Comparison of ENCODE assay signal across 8 cellular contexts in the genomic region with DNA sequence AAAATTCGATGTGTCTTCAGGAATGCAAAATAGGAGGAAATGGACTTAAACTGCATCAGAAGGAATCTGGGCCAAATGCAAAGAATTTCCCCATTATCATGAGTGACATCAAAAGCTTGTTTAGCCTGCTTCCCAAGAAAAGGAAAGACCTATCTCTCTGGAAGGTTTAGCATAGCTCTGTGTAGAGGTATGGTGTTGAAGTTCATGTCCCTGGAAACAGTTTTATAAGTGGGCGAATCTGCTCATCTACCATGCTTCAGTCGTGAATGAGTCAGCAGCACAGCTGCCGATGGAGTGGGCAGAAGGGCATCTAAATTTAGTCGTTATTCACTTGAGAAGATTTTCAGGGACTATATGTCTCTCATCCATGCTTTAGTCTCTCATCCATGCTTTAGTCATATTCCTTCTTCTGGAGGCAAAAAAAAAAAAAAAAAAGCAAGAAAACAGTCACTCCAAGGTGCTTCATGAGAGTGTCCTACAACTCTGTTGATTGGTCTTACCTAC.
A peak's percentile ranks its signal among the peaks of the same experiment; 100 is the strongest.
DNase-seq lines count a peak whose midpoint lies in the region; ATAC-seq and TF ChIP-seq lines count a peak whose summit lies in the region.
"Not testable (repeated sequence)": the region's sequence is repeated elsewhere in the genome, so short reads cannot be mapped to it uniquely, and the experiment has no call there.

No MANE protein-coding gene starts in this region.

- not testable (repeated sequence) for H3K4me3 Mint-ChIP-seq in endodermal cell

- not testable (repeated sequence) for H3K27me3 Mint-ChIP-seq in endodermal cell (ENCODE audit: insufficient read depth)

- POLR2A ChIA-PET in PC-9 (lab: Charles Lee; ENCODE audit: unreplicated experiment) = interaction anchor here (0.5 to 0.8 kb wide), 3 partner anchors 61 to 1012 kb away, joined by 3 to 19 read pairs (median 5); no protein-coding TSS in a partner anchor

- H2AFZ ChIP-seq in PC-9 = not testable (repeated sequence)

- H3K27ac Mint-ChIP-seq in endodermal cell = peak overlapping the region; percentile 64

- H3K9me3 ChIP-seq in PC-9 (ENCODE audit: insufficient read depth, low read depth); adrenal gland (replicated peaks in 1 of 3); endodermal cell (ENCODE audit: control insufficient read depth, low read length): not testable (repeated sequence)

- not testable (repeated sequence) for TF ChIP-seq POLR2A in adrenal gland (IDR thresholded peaks at IDR 0.05)

- H3K27ac ChIP-seq in PC-9 (peak overlapping the region; percentile 96), adrenal gland (peak overlapping the region in 4 of 5 donors; percentile 3 to 51 (median 23))
- not testable (repeated sequence) for H3K27ac ChIP-seq in endodermal cell (ENCODE audit: low read depth, low read length)

- H3F3A ChIP-seq in PC-9 (ENCODE audit: insufficient read depth, low read depth) = peaks cover 35% of the 10 kb centered on the region

- H3K4me3 ChIP-seq in PC-9 = peak overlapping the region; percentile 42; the same call in 1 of the 2 replicates
- H3K4me3 ChIP-seq in adrenal gland; endodermal cell (ENCODE audit: low read length): not testable (repeated sequence)

- peaks cover 25% of the 10 kb centered on the region for H3K4me1 Mint-ChIP-seq in endodermal cell

- DNase-seq in DMS 273 treated with DMSO at 0.1 percent for 48 hours (lab: John Stamatoyannopoulos, UW) (peak; percentile 67), HS-27A (ENCODE audit: low read depth) (peak; percentile 2), PC-9 (peak; percentile 44 to 99), adrenal gland (peak in 1 of 7 donors; percentile 18), superior temporal gyrus (ENCODE audit: extremely low spot score) (peak; percentile 77)
- not testable (repeated sequence) for DNase-seq in endodermal cell; left cardiac atrium; omental fat pad (ENCODE audit: low spot score)

- not testable (repeated sequence) for H3K36me3 Mint-ChIP-seq in endodermal cell (ENCODE audit: low read depth)

- WGBS in adrenal gland, 4 donors = 25 to 37% (median 32%) methylated on average over 5 of the region's 5 CpGs
- WGBS in endodermal cell (ENCODE audit: insufficient coverage in 1 of 2, insufficient read length in 1 of 2), 2 experiments = 74 to 75% methylated on average over 3 to 5 of the region's 5 CpGs

- peaks cover 72% of the 10 kb centered on the region for H3K79me2 ChIP-seq in PC-9 (ENCODE audit: low read depth)

- not testable (repeated sequence) for H4K20me1 ChIP-seq in PC-9 (ENCODE audit: insufficient read depth)

- not testable (repeated sequence) for H3K9me3 Mint-ChIP-seq in endodermal cell

- not testable (repeated sequence) for BruUV-seq in PC-9 (replicated peaks; lab: Mats Ljungman, UMichigan)

- not testable (repeated sequence) for H3K9me2 ChIP-seq in PC-9 (ENCODE audit: insufficient read depth)

- peak overlapping the region; percentile 60 for H3K4me2 ChIP-seq in PC-9

- CTCF ChIA-PET in PC-9 (lab: Charles Lee) = interaction anchor here (0.6 kb wide), 2 partner anchors 22 to 49 kb away, joined by 4 to 9 read pairs; no protein-coding TSS in a partner anchor

- H3K27me3 ChIP-seq in PC-9 (ENCODE audit: insufficient read depth, low read depth); adrenal gland; endodermal cell (ENCODE audit: control insufficient read depth, insufficient read depth, low read length, poor library complexity, severe bottlenecking): not testable (repeated sequence)

- ATAC-seq in left cardiac atrium = peak; percentile 74 to 80
- ATAC-seq in omental fat pad (ENCODE audit: low FRiP score) = peak; percentile 82

- H3K36me3 ChIP-seq in PC-9 (ENCODE audit: low read depth); adrenal gland (replicated peaks in 1 of 2); endodermal cell (ENCODE audit: control insufficient read depth, insufficient read depth, low read length): not testable (repeated sequence)

- H3K9ac ChIP-seq in endodermal cell (ENCODE audit: extremely low read depth, low read length, poor library complexity, severe bottlenecking) = not testable (repeated sequence)

- not testable (repeated sequence) for TF ChIP-seq CTCF in PC-9 (conservative IDR thresholded peaks at IDR 0.05); adrenal gland (IDR thresholded peaks at IDR 0.05); endodermal cell (conservative IDR thresholded peaks at IDR 0.05); omental fat pad (IDR thresholded peaks at IDR 0.05)

- H3K4me1 ChIP-seq in PC-9 (replicated peaks; ENCODE audit: insufficient read depth) (peaks cover 67% of the 10 kb centered on the region), adrenal gland (replicated peaks in 1 of 2) (peaks cover 20 to 35% of the 10 kb centered on the region in 2 donors)
- not testable (repeated sequence) for H3K4me1 ChIP-seq in endodermal cell (ENCODE audit: control insufficient read depth, insufficient read depth, low read length)

- intact Hi-C loops in PC-9 (cut with micrococcal nuclease; ENCODE audit: unreplicated experiment) = loop anchor here (5.0 to 10.0 kb wide), 2 partner anchors 46 to 66 kb away; a partner anchor contains a TSS
- intact Hi-C loops in adrenal gland (cut with DNase I) = loop anchor here in 1 of 2 donors (10.0 kb wide), 1 partner anchor 66 kb away; a partner anchor contains a TSS
- intact Hi-C loops in left cardiac atrium (cut with DNase I) = not testable (repeated sequence)
